1 cellular context compared by ENCODE assay signal in the genomic region with DNA sequence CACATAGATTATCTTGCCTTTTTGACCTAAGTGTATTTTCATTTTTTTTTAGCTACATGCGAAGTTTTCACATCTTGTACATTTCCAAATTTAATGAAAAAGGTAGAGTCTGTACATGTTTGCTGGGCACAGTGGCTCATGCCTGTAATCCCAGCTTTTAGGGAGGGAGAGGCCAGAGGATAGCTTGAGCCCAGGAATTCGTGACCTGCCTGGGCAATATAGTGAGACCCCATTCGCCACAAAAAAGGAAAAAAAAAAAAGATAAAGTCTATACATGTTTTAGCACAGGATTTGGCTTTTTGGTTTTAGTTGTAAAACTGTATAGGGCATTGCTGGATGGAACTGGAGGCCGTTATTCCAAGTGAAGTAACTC.
TF ChIP-seq lines count a peak whose summit lies in the region.

No MANE protein-coding gene starts in this region.

TF ChIP-seq in GM23338, 12 proteins besides CTCF, POLR2A, EP300 and RAD21 (continued from another document):
- TF ChIP-seq, protein P1, sequence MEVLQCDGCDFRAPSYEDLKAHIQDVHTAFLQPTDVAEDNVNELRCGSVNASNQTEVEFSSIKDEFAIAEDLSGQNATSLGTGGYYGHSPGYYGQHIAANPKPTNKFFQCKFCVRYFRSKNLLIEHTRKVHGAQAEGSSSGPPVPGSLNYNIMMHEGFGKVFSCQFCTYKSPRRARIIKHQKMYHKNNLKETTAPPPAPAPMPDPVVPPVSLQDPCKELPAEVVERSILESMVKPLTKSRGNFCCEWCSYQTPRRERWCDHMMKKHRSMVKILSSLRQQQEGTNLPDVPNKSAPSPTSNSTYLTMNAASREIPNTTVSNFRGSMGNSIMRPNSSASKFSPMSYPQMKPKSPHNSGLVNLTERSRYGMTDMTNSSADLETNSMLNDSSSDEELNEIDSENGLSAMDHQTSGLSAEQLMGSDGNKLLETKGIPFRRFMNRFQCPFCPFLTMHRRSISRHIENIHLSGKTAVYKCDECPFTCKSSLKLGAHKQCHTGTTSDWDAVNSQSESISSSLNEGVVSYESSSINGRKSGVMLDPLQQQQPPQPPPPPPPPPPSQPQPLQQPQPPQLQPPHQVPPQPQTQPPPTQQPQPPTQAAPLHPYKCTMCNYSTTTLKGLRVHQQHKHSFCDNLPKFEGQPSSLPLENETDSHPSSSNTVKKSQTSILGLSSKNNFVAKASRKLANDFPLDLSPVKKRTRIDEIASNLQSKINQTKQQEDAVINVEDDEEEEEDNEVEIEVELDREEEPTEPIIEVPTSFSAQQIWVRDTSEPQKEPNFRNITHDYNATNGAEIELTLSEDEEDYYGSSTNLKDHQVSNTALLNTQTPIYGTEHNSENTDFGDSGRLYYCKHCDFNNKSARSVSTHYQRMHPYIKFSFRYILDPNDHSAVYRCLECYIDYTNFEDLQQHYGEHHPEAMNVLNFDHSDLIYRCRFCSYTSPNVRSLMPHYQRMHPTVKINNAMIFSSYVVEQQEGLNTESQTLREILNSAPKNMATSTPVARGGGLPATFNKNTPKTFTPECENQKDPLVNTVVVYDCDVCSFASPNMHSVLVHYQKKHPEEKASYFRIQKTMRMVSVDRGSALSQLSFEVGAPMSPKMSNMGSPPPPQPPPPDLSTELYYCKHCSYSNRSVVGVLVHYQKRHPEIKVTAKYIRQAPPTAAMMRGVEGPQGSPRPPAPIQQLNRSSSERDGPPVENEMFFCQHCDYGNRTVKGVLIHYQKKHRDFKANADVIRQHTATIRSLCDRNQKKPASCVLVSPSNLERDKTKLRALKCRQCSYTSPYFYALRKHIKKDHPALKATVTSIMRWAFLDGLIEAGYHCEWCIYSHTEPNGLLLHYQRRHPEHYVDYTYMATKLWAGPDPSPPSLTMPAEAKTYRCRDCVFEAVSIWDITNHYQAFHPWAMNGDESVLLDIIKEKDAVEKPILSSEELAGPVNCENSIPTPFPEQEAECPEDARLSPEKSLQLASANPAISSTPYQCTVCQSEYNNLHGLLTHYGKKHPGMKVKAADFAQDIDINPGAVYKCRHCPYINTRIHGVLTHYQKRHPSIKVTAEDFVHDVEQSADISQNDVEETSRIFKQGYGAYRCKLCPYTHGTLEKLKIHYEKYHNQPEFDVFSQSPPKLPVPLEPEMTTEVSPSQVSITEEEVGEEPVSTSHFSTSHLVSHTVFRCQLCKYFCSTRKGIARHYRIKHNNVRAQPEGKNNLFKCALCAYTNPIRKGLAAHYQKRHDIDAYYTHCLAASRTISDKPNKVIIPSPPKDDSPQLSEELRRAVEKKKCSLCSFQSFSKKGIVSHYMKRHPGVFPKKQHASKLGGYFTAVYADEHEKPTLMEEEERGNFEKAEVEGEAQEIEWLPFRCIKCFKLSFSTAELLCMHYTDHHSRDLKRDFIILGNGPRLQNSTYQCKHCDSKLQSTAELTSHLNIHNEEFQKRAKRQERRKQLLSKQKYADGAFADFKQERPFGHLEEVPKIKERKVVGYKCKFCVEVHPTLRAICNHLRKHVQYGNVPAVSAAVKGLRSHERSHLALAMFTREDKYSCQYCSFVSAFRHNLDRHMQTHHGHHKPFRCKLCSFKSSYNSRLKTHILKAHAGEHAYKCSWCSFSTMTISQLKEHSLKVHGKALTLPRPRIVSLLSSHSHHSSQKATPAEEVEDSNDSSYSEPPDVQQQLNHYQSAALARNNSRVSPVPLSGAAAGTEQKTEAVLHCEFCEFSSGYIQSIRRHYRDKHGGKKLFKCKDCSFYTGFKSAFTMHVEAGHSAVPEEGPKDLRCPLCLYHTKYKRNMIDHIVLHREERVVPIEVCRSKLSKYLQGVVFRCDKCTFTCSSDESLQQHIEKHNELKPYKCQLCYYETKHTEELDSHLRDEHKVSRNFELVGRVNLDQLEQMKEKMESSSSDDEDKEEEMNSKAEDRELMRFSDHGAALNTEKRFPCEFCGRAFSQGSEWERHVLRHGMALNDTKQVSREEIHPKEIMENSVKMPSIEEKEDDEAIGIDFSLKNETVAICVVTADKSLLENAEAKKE (CRISPR knock-in tag; IDR thresholded peaks at IDR 0.05), result no peak
- TF ChIP-seq EZH2 (IDR thresholded peaks at IDR 0.05; ENCODE audit: low read depth, unreplicated experiment) (no peak), NANOG (IDR thresholded peaks at IDR 0.05; ENCODE audit: borderline replicate concordance) (no peak), CREB1 (CRISPR knock-in tag; IDR thresholded peaks at IDR 0.05; ENCODE audit: low read depth) (no peak), JUNB (IDR thresholded peaks at IDR 0.05; ENCODE audit: unreplicated experiment) (no peak), STAT1 (IDR thresholded peaks at IDR 0.05; ENCODE audit: unreplicated experiment) (no peak), POLR2AphosphoS5 (IDR thresholded peaks at IDR 0.05; ENCODE audit: low read depth) (no peak), ZNF114 (CRISPR knock-in tag; IDR thresholded peaks at IDR 0.05) (no peak), ZNF331 (CRISPR knock-in tag; IDR thresholded peaks at IDR 0.05; ENCODE audit: low read depth) (no peak), EZH2phosphoT487 (IDR thresholded peaks at IDR 0.05; ENCODE audit: unreplicated experiment) (no peak)
- TF ChIP-seq, protein P2, sequence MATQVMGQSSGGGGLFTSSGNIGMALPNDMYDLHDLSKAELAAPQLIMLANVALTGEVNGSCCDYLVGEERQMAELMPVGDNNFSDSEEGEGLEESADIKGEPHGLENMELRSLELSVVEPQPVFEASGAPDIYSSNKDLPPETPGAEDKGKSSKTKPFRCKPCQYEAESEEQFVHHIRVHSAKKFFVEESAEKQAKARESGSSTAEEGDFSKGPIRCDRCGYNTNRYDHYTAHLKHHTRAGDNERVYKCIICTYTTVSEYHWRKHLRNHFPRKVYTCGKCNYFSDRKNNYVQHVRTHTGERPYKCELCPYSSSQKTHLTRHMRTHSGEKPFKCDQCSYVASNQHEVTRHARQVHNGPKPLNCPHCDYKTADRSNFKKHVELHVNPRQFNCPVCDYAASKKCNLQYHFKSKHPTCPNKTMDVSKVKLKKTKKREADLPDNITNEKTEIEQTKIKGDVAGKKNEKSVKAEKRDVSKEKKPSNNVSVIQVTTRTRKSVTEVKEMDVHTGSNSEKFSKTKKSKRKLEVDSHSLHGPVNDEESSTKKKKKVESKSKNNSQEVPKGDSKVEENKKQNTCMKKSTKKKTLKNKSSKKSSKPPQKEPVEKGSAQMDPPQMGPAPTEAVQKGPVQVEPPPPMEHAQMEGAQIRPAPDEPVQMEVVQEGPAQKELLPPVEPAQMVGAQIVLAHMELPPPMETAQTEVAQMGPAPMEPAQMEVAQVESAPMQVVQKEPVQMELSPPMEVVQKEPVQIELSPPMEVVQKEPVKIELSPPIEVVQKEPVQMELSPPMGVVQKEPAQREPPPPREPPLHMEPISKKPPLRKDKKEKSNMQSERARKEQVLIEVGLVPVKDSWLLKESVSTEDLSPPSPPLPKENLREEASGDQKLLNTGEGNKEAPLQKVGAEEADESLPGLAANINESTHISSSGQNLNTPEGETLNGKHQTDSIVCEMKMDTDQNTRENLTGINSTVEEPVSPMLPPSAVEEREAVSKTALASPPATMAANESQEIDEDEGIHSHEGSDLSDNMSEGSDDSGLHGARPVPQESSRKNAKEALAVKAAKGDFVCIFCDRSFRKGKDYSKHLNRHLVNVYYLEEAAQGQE (IDR thresholded peaks at IDR 0.05; ENCODE audit: unreplicated experiment), result no peak
